Comparison of ENCODE assay signal across 14 cellular contexts in the genomic region with DNA sequence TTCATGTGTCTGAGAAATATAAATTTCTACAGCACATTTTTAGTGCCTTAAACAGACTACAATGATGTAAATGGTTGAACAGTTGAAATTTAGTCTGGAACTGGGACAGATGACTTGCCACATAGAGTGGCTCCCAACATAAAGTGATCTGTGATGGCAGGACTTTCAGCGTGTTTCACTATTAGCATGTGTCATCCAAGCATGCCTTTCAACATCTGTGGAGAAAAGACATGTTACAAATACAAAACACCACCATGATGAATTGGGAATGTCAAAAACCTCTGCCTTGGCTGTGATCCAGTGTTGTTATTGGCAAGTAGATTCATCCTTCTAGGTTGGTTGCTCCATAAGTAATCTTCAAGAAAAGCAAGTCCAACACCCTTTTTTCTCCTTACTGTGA.
DNase-seq lines count a peak whose midpoint lies in the region; ATAC-seq and TF ChIP-seq lines count a peak whose summit lies in the region.
"Had no signal": no experiment of that assay in that cellular context is flagged by ENCODE, and none has a peak within 500 bp of the region (broad histone marks: within the 10 kb centered on the region; RNA-seq: fewer than 3 reads in every experiment).

No MANE protein-coding gene starts in this region.

- no peak for TF ChIP-seq RAD21 in SK-N-SH (IDR thresholded peaks at IDR 0.05; ENCODE audit: low read length)

- H3K9me3 ChIP-seq in SK-N-SH (no peaks in the 10 kb centered on the region), fibroblast of lung (ENCODE audit: control insufficient read depth, insufficient read depth, low read depth, low read length) (no peaks in the 10 kb centered on the region), osteoblast (ENCODE audit: low read depth, low read length) (no peaks in the 10 kb centered on the region)
- H3K9me3 ChIP-seq: heart right ventricle, psoas muscle had no signal

- H3K4me3 ChIP-seq in SK-N-SH (ENCODE audit: low read depth in 2 of 2, low read length in 1 of 2) (no peak overlapping the region), fibroblast of lung (replicated peaks in 1 of 4; ENCODE audit: control extremely low read depth in 1 of 4, insufficient read depth in 1 of 4, low read depth in 3 of 4, low read length in 4 of 4) (no peak overlapping the region), osteoblast (ENCODE audit: insufficient read depth, low read length) (no peak overlapping the region)
- H3K4me3 ChIP-seq: heart right ventricle, psoas muscle had no signal

- H4K20me1 ChIP-seq in SK-N-SH (ENCODE audit: insufficient read depth) (no peaks in the 10 kb centered on the region), fibroblast of lung (ENCODE audit: control insufficient read depth, extremely low read depth, insufficient read depth, low read length) (no peaks in the 10 kb centered on the region), osteoblast (ENCODE audit: insufficient read depth, low read length) (no peaks in the 10 kb centered on the region)

- no peak overlapping the region for H2AFZ ChIP-seq in SK-N-SH (ENCODE audit: low read depth)
- no peak overlapping the region for H2AFZ ChIP-seq in fibroblast of lung (ENCODE audit: low read length)
- H2AFZ ChIP-seq in osteoblast (ENCODE audit: low read length), result no peak overlapping the region

- no peak overlapping the region for H3K9ac ChIP-seq in SK-N-SH
- no peak overlapping the region for H3K9ac ChIP-seq in fibroblast of lung (ENCODE audit: insufficient read depth, low read length)

- H3K4me2 ChIP-seq in SK-N-SH (no peak overlapping the region), fibroblast of lung (ENCODE audit: extremely low read depth, insufficient read depth, low read length) (no peak overlapping the region), osteoblast (ENCODE audit: insufficient read depth, low read length) (peak overlapping the region; percentile 5)

- no peaks in the 10 kb centered on the region for H3K9me2 ChIP-seq in SK-N-SH

- POLR2A ChIA-PET in SK-N-SH (lab: Yijun Ruan, JAX), result no interaction called here

- H3K4me1 ChIP-seq in SK-N-SH (ENCODE audit: control insufficient read depth in 1 of 2, insufficient read depth in 2 of 2, low read depth in 1 of 2, low read length in 1 of 2) (no peaks in the 10 kb centered on the region; a peak in 2 of 4 replicates), fibroblast of lung (ENCODE audit: control insufficient read depth, extremely low read depth, insufficient read depth, low read length) (peaks cover 5% of the 10 kb centered on the region), osteoblast (ENCODE audit: insufficient read depth, low read length) (peaks cover 51% of the 10 kb centered on the region)
- H3K4me1 ChIP-seq: psoas muscle had no signal

- no peak for TF ChIP-seq EP300 in SK-N-SH (IDR thresholded peaks at IDR 0.05; ENCODE audit: borderline replicate concordance in 1 of 2, low read depth in 1 of 2, low read length in 1 of 2)

- peak; percentile 84 for DNase-seq in EL
- DNase-seq in SK-N-SH, result no peak
- DNase-seq in fibroblast of lung (ENCODE audit: low read depth in 2 of 2), result peak; percentile 96 to 97
- peak; percentile 91 for DNase-seq in osteoblast (ENCODE audit: insufficient read length, low spot score, missing footprints)
- no peak for DNase-seq in COLO829 (ENCODE audit: low spot score)
- no peak for DNase-seq in NCI-H1105 (lab: John Stamatoyannopoulos, UW)
- DNase-seq in SIG-M5 treated with dmso at 0.1 percent for 504 hours (lab: John Stamatoyannopoulos, UW; ENCODE audit: unreplicated experiment), result no peak
- DNase-seq: activated CD4-positive, alpha-beta T cell treated with anti-CD3 and anti-CD28 coated beads, Interleukin-2, amount 50 U/mL, for 48 hours; activated gamma-delta T cell treated with Interleukin-2 at 50 U/mL for 16 hours; Calu3; NCI-H187 treated with DMSO at 0.1 percent for 48 hours; psoas muscle had no signal

- CTCF ChIA-PET in SK-N-SH (lab: Yijun Ruan, JAX), result no interaction called here

- H3F3A ChIP-seq in SK-N-SH (replicated peaks; ENCODE audit: insufficient read depth), result peaks cover 6% of the 10 kb centered on the region

- 91% methylated on average over 1 of the region's 1 CpG for WGBS in SK-N-SH (ENCODE audit: low lambda C conversion rate)

- H3K27ac ChIP-seq in SK-N-SH (ENCODE audit: low read depth in 2 of 2, low read length in 1 of 2) (no peak overlapping the region), fibroblast of lung (ENCODE audit: insufficient read depth, low read length) (no peak overlapping the region), osteoblast (ENCODE audit: low read depth, low read length) (peak overlapping the region; percentile 13)
- H3K27ac ChIP-seq: heart right ventricle, psoas muscle had no signal

- H3K36me3 ChIP-seq in SK-N-SH (replicated peaks in 1 of 2; ENCODE audit: control insufficient read depth in 1 of 2, insufficient read depth in 2 of 2, low read length in 1 of 2) (no peaks in the 10 kb centered on the region), fibroblast of lung (ENCODE audit: control insufficient read depth, insufficient read depth, low read length) (no peaks in the 10 kb centered on the region), osteoblast (ENCODE audit: insufficient read depth, low read length) (no peaks in the 10 kb centered on the region)
- H3K36me3 ChIP-seq: heart right ventricle had no signal

- TF ChIP-seq CTCF in SK-N-SH (IDR thresholded peaks at IDR 0.05) (no peak), fibroblast of lung (conservative IDR thresholded peaks at IDR 0.05 in 1 of 2, IDR thresholded peaks at IDR 0.05 in 1 of 2; ENCODE audit: low read depth in 1 of 2, low read length in 2 of 2) (no peak), osteoblast (IDR thresholded peaks at IDR 0.05; ENCODE audit: extremely low read depth, low read depth, low read length) (no peak)

- H3K27me3 ChIP-seq in SK-N-SH (ENCODE audit: insufficient read depth), result no peaks in the 10 kb centered on the region
- no peaks in the 10 kb centered on the region for H3K27me3 ChIP-seq in fibroblast of lung (ENCODE audit: control insufficient read depth, insufficient read depth, low read length)
- H3K27me3 ChIP-seq in osteoblast (ENCODE audit: insufficient read depth, low read length), result no peaks in the 10 kb centered on the region
- H3K27me3 ChIP-seq: heart right ventricle had no signal

- H3K79me2 ChIP-seq in SK-N-SH (ENCODE audit: insufficient read depth) (no peaks in the 10 kb centered on the region), fibroblast of lung (ENCODE audit: control insufficient read depth, insufficient read depth, low read length) (no peaks in the 10 kb centered on the region), osteoblast (ENCODE audit: insufficient read depth, low read length) (no peaks in the 10 kb centered on the region)

- ATAC-seq in HG03520 (IDR thresholded peaks at IDR 0.05; ENCODE audit: unreplicated experiment), result no peak

TF ChIP-seq in SK-N-SH, 30 proteins besides CTCF, POLR2A, EP300 and RAD21 (continues in another document):
- TF ChIP-seq, protein P1, sequence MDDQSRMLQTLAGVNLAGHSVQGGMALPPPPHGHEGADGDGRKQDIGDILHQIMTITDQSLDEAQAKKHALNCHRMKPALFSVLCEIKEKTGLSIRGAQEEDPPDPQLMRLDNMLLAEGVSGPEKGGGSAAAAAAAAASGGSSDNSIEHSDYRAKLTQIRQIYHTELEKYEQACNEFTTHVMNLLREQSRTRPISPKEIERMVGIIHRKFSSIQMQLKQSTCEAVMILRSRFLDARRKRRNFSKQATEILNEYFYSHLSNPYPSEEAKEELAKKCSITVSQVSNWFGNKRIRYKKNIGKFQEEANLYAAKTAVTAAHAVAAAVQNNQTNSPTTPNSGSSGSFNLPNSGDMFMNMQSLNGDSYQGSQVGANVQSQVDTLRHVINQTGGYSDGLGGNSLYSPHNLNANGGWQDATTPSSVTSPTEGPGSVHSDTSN (IDR thresholded peaks at IDR 0.05), result peak; percentile 64
- TF ChIP-seq POLR2AphosphoS5 (IDR thresholded peaks at IDR 0.05; ENCODE audit: low read depth, low read length) (no peak), NFIC (IDR thresholded peaks at IDR 0.05; ENCODE audit: borderline replicate concordance) (0 out of 2 replicates have a peak, but pooled peaks have one; percentile 59), FOSL2 (IDR thresholded peaks at IDR 0.05; ENCODE audit: borderline replicate concordance, low read depth) (no peak), YY1 (IDR thresholded peaks at IDR 0.05; ENCODE audit: low read depth) (no peak), SMC3 (IDR thresholded peaks at IDR 0.05; ENCODE audit: low read depth, low read length) (no peak), MXI1 (IDR thresholded peaks at IDR 0.05; ENCODE audit: low read depth, low read length) (no peak), FOXM1 (IDR thresholded peaks at IDR 0.05; ENCODE audit: low read depth) (no peak), RXRA (IDR thresholded peaks at IDR 0.05; ENCODE audit: borderline replicate concordance, low read depth) (no peak)
- TF ChIP-seq, protein P2, sequence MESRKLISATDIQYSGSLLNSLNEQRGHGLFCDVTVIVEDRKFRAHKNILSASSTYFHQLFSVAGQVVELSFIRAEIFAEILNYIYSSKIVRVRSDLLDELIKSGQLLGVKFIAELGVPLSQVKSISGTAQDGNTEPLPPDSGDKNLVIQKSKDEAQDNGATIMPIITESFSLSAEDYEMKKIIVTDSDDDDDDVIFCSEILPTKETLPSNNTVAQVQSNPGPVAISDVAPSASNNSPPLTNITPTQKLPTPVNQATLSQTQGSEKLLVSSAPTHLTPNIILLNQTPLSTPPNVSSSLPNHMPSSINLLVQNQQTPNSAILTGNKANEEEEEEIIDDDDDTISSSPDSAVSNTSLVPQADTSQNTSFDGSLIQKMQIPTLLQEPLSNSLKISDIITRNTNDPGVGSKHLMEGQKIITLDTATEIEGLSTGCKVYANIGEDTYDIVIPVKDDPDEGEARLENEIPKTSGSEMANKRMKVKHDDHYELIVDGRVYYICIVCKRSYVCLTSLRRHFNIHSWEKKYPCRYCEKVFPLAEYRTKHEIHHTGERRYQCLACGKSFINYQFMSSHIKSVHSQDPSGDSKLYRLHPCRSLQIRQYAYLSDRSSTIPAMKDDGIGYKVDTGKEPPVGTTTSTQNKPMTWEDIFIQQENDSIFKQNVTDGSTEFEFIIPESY (IDR thresholded peaks at IDR 0.05; ENCODE audit: borderline replicate concordance, low read depth), result no peak
- TF ChIP-seq, protein P3, sequence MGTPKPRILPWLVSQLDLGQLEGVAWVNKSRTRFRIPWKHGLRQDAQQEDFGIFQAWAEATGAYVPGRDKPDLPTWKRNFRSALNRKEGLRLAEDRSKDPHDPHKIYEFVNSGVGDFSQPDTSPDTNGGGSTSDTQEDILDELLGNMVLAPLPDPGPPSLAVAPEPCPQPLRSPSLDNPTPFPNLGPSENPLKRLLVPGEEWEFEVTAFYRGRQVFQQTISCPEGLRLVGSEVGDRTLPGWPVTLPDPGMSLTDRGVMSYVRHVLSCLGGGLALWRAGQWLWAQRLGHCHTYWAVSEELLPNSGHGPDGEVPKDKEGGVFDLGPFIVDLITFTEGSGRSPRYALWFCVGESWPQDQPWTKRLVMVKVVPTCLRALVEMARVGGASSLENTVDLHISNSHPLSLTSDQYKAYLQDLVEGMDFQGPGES (IDR thresholded peaks at IDR 0.05; ENCODE audit: low read depth, low read length), result no peak
- TF ChIP-seq, protein P4, sequence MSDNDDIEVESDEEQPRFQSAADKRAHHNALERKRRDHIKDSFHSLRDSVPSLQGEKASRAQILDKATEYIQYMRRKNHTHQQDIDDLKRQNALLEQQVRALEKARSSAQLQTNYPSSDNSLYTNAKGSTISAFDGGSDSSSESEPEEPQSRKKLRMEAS (IDR thresholded peaks at IDR 0.05; ENCODE audit: low read depth), result no peak

Comparison
In these comparisons a context has a peak if more than half of its experiments do, and no peak if none do; other contexts are left out.
1. DNase-seq: peak in EL (single experiment), fibroblast of lung (2 of 2) and osteoblast (single experiment); none in SK-N-SH (single experiment), COLO829 (single experiment), NCI-H1105 (single experiment) and SIG-M5 treated with dmso at 0.1 percent for 504 hours (single experiment).